Comparison of ENCODE assay signal across 8 cellular contexts in the genomic region with DNA sequence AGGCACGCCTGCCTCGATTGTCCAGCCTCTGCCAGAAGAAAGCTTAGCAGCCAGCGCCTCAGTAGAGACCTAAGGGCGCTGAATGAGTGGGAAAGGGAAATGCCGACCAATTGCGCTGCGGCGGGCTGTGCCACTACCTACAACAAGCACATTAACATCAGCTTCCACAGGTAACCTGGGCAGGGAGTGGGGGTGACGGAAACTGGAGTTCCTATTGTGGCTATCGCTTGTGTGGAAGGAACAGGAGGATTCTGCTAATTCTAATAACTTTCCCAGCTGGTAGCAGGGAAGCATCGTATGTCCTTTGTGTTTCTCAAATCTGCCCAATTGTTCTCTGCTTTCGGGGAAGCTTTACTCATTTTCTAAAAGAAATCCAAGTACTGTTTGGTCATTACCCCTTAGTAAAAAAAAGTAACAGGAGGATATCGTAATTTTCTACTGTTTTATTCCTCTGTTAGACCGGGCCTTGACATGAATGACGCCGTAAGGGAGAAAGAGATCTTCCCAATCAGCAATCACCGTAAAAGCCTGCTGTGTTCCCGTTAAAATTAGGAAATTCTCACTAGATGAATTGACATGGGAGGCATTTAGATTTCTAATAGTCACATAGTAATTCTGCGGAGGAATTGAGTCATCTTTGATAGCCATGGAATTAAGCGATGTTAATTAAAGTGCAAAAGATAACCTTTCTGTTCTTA. TPM values are rescaled to one million over a fixed set of nuclear protein-coding genes. Genes with fewer than 3 reads are reported as not detected.
DNase-seq lines count a peak whose midpoint lies in the region; ATAC-seq and TF ChIP-seq lines count a peak whose summit lies in the region.

No MANE protein-coding gene starts in this region.

- H3K4me3 Mint-ChIP-seq in naive B cell = peak overlapping the region; percentile 91 to 100 (median 99)

- H3K9me2 ChIP-seq in OCI-LY1 (ENCODE audit: low read depth, low read length) = no peaks in the 10 kb centered on the region

- peak overlapping the region; percentile 86 for H3K27ac ChIP-seq in OCI-LY1 (ENCODE audit: low read depth, low read length, poor library complexity, severe bottlenecking)
- H3K27ac ChIP-seq in effector memory CD4-positive, alpha-beta T cell (ENCODE audit: insufficient read depth, low read length, poor library complexity, severe bottlenecking) = peak overlapping the region; percentile 94

- DNase-seq in DMS153 treated with DMSO at 0.1 percent for 48 hours (lab: John Stamatoyannopoulos, UW; ENCODE audit: unreplicated experiment) (peak; percentile 59), DMS153 (lab: John Stamatoyannopoulos, UW) (no peak), naive B cell (no peak), KG1 (lab: John Stamatoyannopoulos, UW) (no peak), HuH-7.5 (ENCODE audit: low spot score) (no peak)
- no peak for DNase-seq in effector memory CD4-positive, alpha-beta T cell

- no peaks in the 10 kb centered on the region for H3K27me3 ChIP-seq in OCI-LY1 (ENCODE audit: insufficient read depth, low read length)
- H3K27me3 ChIP-seq in effector memory CD4-positive, alpha-beta T cell (replicated peaks; ENCODE audit: control insufficient read depth, insufficient read depth, low read length, poor library complexity, severe bottlenecking) = no peaks in the 10 kb centered on the region

- peak overlapping the region; percentile 95 for H3K4me2 ChIP-seq in OCI-LY1 (ENCODE audit: low read length)

- H3K36me3 Mint-ChIP-seq in naive B cell = peaks cover 6 to 9% of the 10 kb centered on the region in 2 donors

- no peaks in the 10 kb centered on the region for H3K9me3 Mint-ChIP-seq in naive B cell

- ATAC-seq in GM21786 (IDR thresholded peaks at IDR 0.05; ENCODE audit: unreplicated experiment) = peak; percentile 8
- peak; percentile 6 to 11 for ATAC-seq in naive B cell (ENCODE audit: low read depth in 2 of 2)

- peaks cover 26% of the 10 kb centered on the region for H3K4me1 ChIP-seq in OCI-LY1 (ENCODE audit: insufficient read depth, low read length, severe bottlenecking)
- H3K4me1 ChIP-seq in effector memory CD4-positive, alpha-beta T cell (ENCODE audit: control insufficient read depth, insufficient read depth, low read length, poor library complexity, severe bottlenecking) = peaks cover 10% of the 10 kb centered on the region

- peak overlapping the region; percentile 99 to 100 (median 100) for H3K27ac Mint-ChIP-seq in naive B cell

- no peaks in the 10 kb centered on the region for H3K27me3 Mint-ChIP-seq in naive B cell

- H3K4me3 ChIP-seq in OCI-LY1 (ENCODE audit: low read depth, low read length, poor library complexity, severe bottlenecking) = peak overlapping the region; percentile 99
- peak overlapping the region; percentile 89 for H3K4me3 ChIP-seq in effector memory CD4-positive, alpha-beta T cell (ENCODE audit: insufficient read depth, low read depth, low read length, poor library complexity, severe bottlenecking)

- H3K4me1 Mint-ChIP-seq in naive B cell = peaks cover 38 to 45% (median 43%) of the 10 kb centered on the region in 3 donors

- H2AFZ ChIP-seq in OCI-LY1 (ENCODE audit: low read length) = peak overlapping the region; percentile 52; the same call in 1 of the 2 replicates

- peaks cover 45% of the 10 kb centered on the region for H3K79me2 ChIP-seq in OCI-LY1 (ENCODE audit: insufficient read depth, low read length)

- no peaks in the 10 kb centered on the region for H3K9me3 ChIP-seq in OCI-LY1 (ENCODE audit: low read length)
- H3K9me3 ChIP-seq in effector memory CD4-positive, alpha-beta T cell (ENCODE audit: control insufficient read depth, low read length) = no peaks in the 10 kb centered on the region

- 0 out of 2 replicates have a peak, but pooled peaks cover 2% of the 10 kb centered on the region for H4K20me1 ChIP-seq in OCI-LY1 (ENCODE audit: insufficient read depth, low read length)

- H3F3A ChIP-seq in OCI-LY1 (ENCODE audit: insufficient read depth, low read length) = no peaks in the 10 kb centered on the region

- no peak for TF ChIP-seq CTCF in OCI-LY1 (IDR thresholded peaks at IDR 0.05; ENCODE audit: low read length)

- peak overlapping the region; percentile 97 for H3K9ac ChIP-seq in OCI-LY1 (ENCODE audit: low read length)

- peaks cover 9% of the 10 kb centered on the region for H3K36me3 ChIP-seq in OCI-LY1 (ENCODE audit: insufficient read depth, low read length)
- peaks cover 8% of the 10 kb centered on the region for H3K36me3 ChIP-seq in effector memory CD4-positive, alpha-beta T cell (ENCODE audit: control insufficient read depth, insufficient read depth, low read length)

RNA-seq across cellular contexts. Expression of a gene that starts 0.5 kb away (rescaled TPM):
- polyA plus RNA-seq in naive B cell (ENCODE audit: low read depth in 6 of 6) = 10 to 100 TPM in 5 of 6 donors, 1 to 10 TPM in 1; 6.0 to 17.7 (median 12.2) TPM

RNA-seq across cellular contexts. Expression of a gene that starts 0.9 kb away (rescaled TPM):
- polyA plus RNA-seq in naive B cell (ENCODE audit: low read depth in 6 of 6) = 10 to 100 TPM; 22.9 to 46.9 (median 38.3) TPM

RNA-seq across cellular contexts. Expression of a gene that starts 21.3 kb away (rescaled TPM):
- polyA plus RNA-seq in naive B cell (ENCODE audit: low read depth in 6 of 6) = 100 to 1,000 TPM; 166 to 231 (median 193) TPM
